ENCODE assay signal across 8 cellular contexts in the genomic region with DNA sequence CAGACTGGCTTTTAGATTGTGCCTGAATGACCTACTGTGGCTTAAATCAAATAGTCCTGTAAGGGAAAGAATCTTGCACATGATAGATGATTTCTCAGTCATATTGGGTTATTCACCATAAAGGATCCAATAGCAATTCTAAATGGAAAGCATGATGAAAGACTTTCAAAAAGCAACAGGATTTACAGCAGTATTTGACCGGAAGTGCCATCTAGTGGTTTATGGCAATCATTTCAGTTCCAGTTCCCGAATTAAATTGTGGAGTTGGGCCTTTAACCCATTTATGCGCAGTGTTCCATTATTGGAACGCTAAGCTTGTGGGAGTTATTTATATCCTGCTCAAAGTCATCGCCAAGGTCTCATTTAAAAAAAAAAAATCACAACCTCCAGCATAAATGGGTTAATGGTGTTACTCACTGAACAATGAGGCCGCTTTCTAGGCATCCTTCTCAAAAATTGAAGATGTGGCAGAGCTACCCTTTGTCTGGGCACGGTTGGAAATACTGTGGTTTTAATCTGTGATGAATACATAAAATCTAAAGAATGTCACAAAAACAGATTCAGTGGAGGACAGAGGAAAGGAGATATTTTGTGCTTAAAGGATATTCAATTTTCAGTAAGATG.
DNase-seq lines count a peak whose midpoint lies in the region; ATAC-seq and TF ChIP-seq lines count a peak whose summit lies in the region.

No MANE protein-coding gene starts in this region.

- BruUV-seq in Panc1 (replicated peaks; lab: Mats Ljungman, UMichigan): no TSS peak

- peak; percentile 53 for ATAC-seq in Panc1
- ATAC-seq in esophagus mucosa: peak; percentile 66
- ATAC-seq in GM21717 (IDR thresholded peaks at IDR 0.05; ENCODE audit: unreplicated experiment): no peak
- no peak for ATAC-seq in HG03571 (IDR thresholded peaks at IDR 0.05; ENCODE audit: unreplicated experiment)
- ATAC-seq in HG03457 (IDR thresholded peaks at IDR 0.05; ENCODE audit: unreplicated experiment): no peak

- H3K27ac ChIP-seq in Panc1 (ENCODE audit: low read length) (peak overlapping the region; percentile 70; the same call in 1 of the 2 replicates), neural progenitor cell (no peak overlapping the region)

- no peaks in the 10 kb centered on the region for H3K4me1 Mint-ChIP-seq in neural progenitor cell

- in situ Hi-C loops in Panc1 (cut with HindIII; ENCODE audit: low pct_unique_long_range_greater_than_20kb, low sequenced_read_pairs): no loop called here

- H3K27ac Mint-ChIP-seq in neural progenitor cell: no peak overlapping the region

- CTCF ChIA-PET in Panc1 (lab: Charles Lee): interaction anchor here (0.7 to 1.0 kb wide), 2 partner anchors 80 to 201 kb away, joined by 3 to 5 read pairs; no protein-coding TSS in a partner anchor

- peaks cover 3% of the 10 kb centered on the region for H3K36me3 Mint-ChIP-seq in neural progenitor cell

- no peaks in the 10 kb centered on the region for H3K9me3 ChIP-seq in Panc1 (ENCODE audit: control insufficient read depth, insufficient read depth, low read depth, low read length)
- no peaks in the 10 kb centered on the region for H3K9me3 ChIP-seq in neural progenitor cell (ENCODE audit: low read depth)

- H3K9ac ChIP-seq in neural progenitor cell: no peak overlapping the region

- TF ChIP-seq CTCF in Panc1 (IDR thresholded peaks at IDR 0.05): peak; percentile 80
- TF ChIP-seq CTCF in neural progenitor cell (IDR thresholded peaks at IDR 0.05): peak; percentile 70

- no peaks in the 10 kb centered on the region for H3K79me2 ChIP-seq in neural progenitor cell (ENCODE audit: low read depth)

- H3K4me3 Mint-ChIP-seq in neural progenitor cell: no peak overlapping the region

- H3K4me3 ChIP-seq in Panc1 (ENCODE audit: low read depth in 2 of 2, low read length in 2 of 2): no peak overlapping the region
- H3K4me3 ChIP-seq in neural progenitor cell: no peak overlapping the region

- no peaks in the 10 kb centered on the region for H4K20me1 ChIP-seq in neural progenitor cell (ENCODE audit: low read depth)

- peaks cover 6% of the 10 kb centered on the region for H3K4me1 ChIP-seq in Panc1 (ENCODE audit: control insufficient read depth, insufficient read depth, low read length)
- H3K4me1 ChIP-seq in neural progenitor cell: no peaks in the 10 kb centered on the region

- intact Hi-C loops in Panc1 (cut with micrococcal nuclease; ENCODE audit: unreplicated experiment): no loop called here

- H3K27me3 Mint-ChIP-seq in neural progenitor cell (ENCODE audit: insufficient read depth, low read depth): no peaks in the 10 kb centered on the region

- H3F3A ChIP-seq in neural progenitor cell (ENCODE audit: low read depth): no peaks in the 10 kb centered on the region

- H3K4me2 ChIP-seq in neural progenitor cell: no peak overlapping the region

- DNase-seq in CMK (ENCODE audit: low read depth) (peak; percentile 7), HT-29 (ENCODE audit: low spot score) (peak; percentile 72), Panc1 (ENCODE audit: low read depth, low spot score) (no peak), neural progenitor cell (ENCODE audit: low spot score) (peak; percentile 51)

- H3K27me3 ChIP-seq in Panc1 (ENCODE audit: control insufficient read depth, insufficient read depth, low read length): no peaks in the 10 kb centered on the region
- H3K27me3 ChIP-seq in neural progenitor cell: no peaks in the 10 kb centered on the region

- no peaks in the 10 kb centered on the region for H3K9me3 Mint-ChIP-seq in neural progenitor cell

- POLR2A ChIA-PET in Panc1 (lab: Charles Lee): no interaction called here

- no peak overlapping the region for H2AFZ ChIP-seq in neural progenitor cell (replicated peaks)

- H3K36me3 ChIP-seq in Panc1 (ENCODE audit: control insufficient read depth, insufficient read depth, low read length): no peaks in the 10 kb centered on the region
- H3K36me3 ChIP-seq in neural progenitor cell: no peaks in the 10 kb centered on the region

Comparison
In these comparisons a context has a peak if more than half of its experiments do, and no peak if none do; other contexts are left out.
1. ATAC-seq: peak in Panc1 (single experiment) and esophagus mucosa (single experiment); none in GM21717 (single experiment), HG03571 (single experiment) and HG03457 (single experiment).